In the genomic region with DNA sequence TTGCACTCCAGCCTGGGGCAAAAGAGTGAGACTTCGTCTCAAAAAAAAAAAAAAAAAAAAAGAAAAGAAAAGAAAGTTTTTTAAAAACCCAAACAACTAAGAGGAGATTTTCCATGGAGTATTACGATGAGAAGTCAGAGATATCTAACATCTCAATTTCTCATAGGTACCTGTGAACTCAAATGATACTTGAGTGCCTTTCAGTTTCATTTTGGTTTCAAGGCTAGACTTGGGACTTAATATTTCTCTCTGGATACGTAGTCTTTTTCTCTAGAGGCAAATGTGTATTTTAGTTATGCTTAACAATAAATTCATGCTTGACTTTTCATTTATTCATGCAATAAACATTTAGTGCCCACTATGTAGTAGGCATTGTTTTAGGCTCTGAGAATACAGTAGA, we compare ENCODE assay signal across 23 cellular contexts. TPM values are rescaled to one million over a fixed set of nuclear protein-coding genes. Genes with fewer than 3 reads are reported as not detected.
DNase-seq lines count a peak whose midpoint lies in the region; ATAC-seq, FAIRE-seq and TF ChIP-seq lines count a peak whose summit lies in the region.
"Had no signal": no experiment of that assay in that cellular context is flagged by ENCODE, and none has a peak within 500 bp of the region (broad histone marks: within the 10 kb centered on the region; RNA-seq: fewer than 3 reads in every experiment).

No MANE protein-coding gene starts in this region.

- peaks cover 0 to 73% (median 48%) of the 10 kb centered on the region in 4 donors for H3K4me1 ChIP-seq in sigmoid colon

- no peaks in the 10 kb centered on the region for H3K9me3 Mint-ChIP-seq in activated CD8-positive, alpha-beta memory T cell treated with anti-CD3 and anti-CD28 coated beads, Interleukin-2, amount 10 ng/mL, durations not matched to agents 7 days and 5 days (ENCODE audit: low read depth)
- no peaks in the 10 kb centered on the region for H3K9me3 Mint-ChIP-seq in T-helper 2 cell treated with Interferon-gamma antibody and Interleukin-4, amounts not matched to agents 5 μg/mL and 100 μg/mL, for 36 hours
- H3K9me3 Mint-ChIP-seq: CD8-positive, alpha-beta T cell had no signal

- peaks cover 10% of the 10 kb centered on the region for H3K4me1 Mint-ChIP-seq in activated CD8-positive, alpha-beta memory T cell treated with anti-CD3 and anti-CD28 coated beads, Interleukin-2, amount 10 ng/mL, durations not matched to agents 7 days and 5 days
- H3K4me1 Mint-ChIP-seq in T-helper 2 cell treated with Interferon-gamma antibody and Interleukin-4, amounts not matched to agents 5 μg/mL and 100 μg/mL, for 36 hours (ENCODE audit: low read depth), result peaks cover 11% of the 10 kb centered on the region

- no peaks in the 10 kb centered on the region for H3K27me3 Mint-ChIP-seq in activated CD8-positive, alpha-beta memory T cell treated with anti-CD3 and anti-CD28 coated beads, Interleukin-2, amount 10 ng/mL, durations not matched to agents 7 days and 5 days
- no peaks in the 10 kb centered on the region for H3K27me3 Mint-ChIP-seq in T-helper 2 cell treated with Interferon-gamma antibody and Interleukin-4, amounts not matched to agents 5 μg/mL and 100 μg/mL, for 36 hours (ENCODE audit: low read depth)

- ATAC-seq in activated CD8-positive, alpha-beta memory T cell treated with anti-CD3 and anti-CD28 coated beads, Interleukin-2, amount 10 ng/mL, durations not matched to agents 7 days and 5 days, result no peak
- ATAC-seq in HG02885 (IDR thresholded peaks at IDR 0.05; ENCODE audit: poor library complexity, unreplicated experiment), result no peak
- ATAC-seq: A549; CD8-positive, alpha-beta T cell had no signal

- no peak for DNase-seq in activated CD8-positive, alpha-beta memory T cell treated with anti-CD3 and anti-CD28 coated beads, Interleukin-2, amount 10 ng/mL, durations not matched to agents 7 days and 5 days
- no peak for DNase-seq in activated CD8-positive, alpha-beta memory T cell treated with anti-CD3 and anti-CD28 coated beads, Interleukin-2, amount 50 U/mL, for 48 hours
- no peak for DNase-seq in GM18507 (ENCODE audit: extremely low spot score, insufficient read length, low read depth)
- no peak for DNase-seq in T-helper 2 cell treated with Interferon-gamma antibody and Interleukin-4, amounts not matched to agents 5 μg/mL and 100 μg/mL, for 36 hours (ENCODE audit: low spot score)
- no peak for DNase-seq in sigmoid colon
- DNase-seq in stimulated activated CD4-positive, alpha-beta T cell treated with anti-CD3 and anti-CD28 coated beads, Interleukin-1b, Interleukin-23, amount 100 ng/mL, for 48 hours, result no peak
- no peak for DNase-seq in RKO (ENCODE audit: low spot score)
- DNase-seq: CD8-positive, alpha-beta T cell; H9; IMR-90; Kasumi-1; MG63; NCI-H1092 treated with DMSO at 0.1 percent for 48 hours; NCI-H146; NCI-H2029 treated with DMSO at 0.1 percent for 48 hours; NCI-H2171 treated with DMSO at 0.1 percent for 48 hours; NCI-H446; NCI-H526 treated with DMSO at 0.1 percent for 48 hours; SHP77 had no signal

- 76 to 85% methylated on average over 3 of the region's 3 CpGs for WGBS in sigmoid colon, 2 donors

- H3K4me3 ChIP-seq in sigmoid colon, result no peak overlapping the region
- H3K4me3 ChIP-seq: A549, MG63, SK-N-MC had no signal

- H3K4me3 Mint-ChIP-seq in activated CD8-positive, alpha-beta memory T cell treated with anti-CD3 and anti-CD28 coated beads, Interleukin-2, amount 10 ng/mL, durations not matched to agents 7 days and 5 days, result peak overlapping the region; percentile 50
- H3K4me3 Mint-ChIP-seq in T-helper 2 cell treated with Interferon-gamma antibody and Interleukin-4, amounts not matched to agents 5 μg/mL and 100 μg/mL, for 36 hours, result peak overlapping the region; percentile 45
- H3K4me3 Mint-ChIP-seq: CD8-positive, alpha-beta T cell; H9 had no signal

- intact Hi-C loops in sigmoid colon (cut with DNase I), result no loop called here

- no peaks in the 10 kb centered on the region for H3K36me3 ChIP-seq in sigmoid colon
- H3K36me3 ChIP-seq: MG63 had no signal

- TF ChIP-seq EP300 in sigmoid colon (IDR thresholded peaks at IDR 0.05), result no peak

- H3K9me3 ChIP-seq in sigmoid colon, result no peaks in the 10 kb centered on the region
- H3K9me3 ChIP-seq: A549, MG63 had no signal

- H3K27me3 ChIP-seq in sigmoid colon, result no peaks in the 10 kb centered on the region
- H3K27me3 ChIP-seq: MG63 had no signal

- no peak for TF ChIP-seq POLR2A in sigmoid colon (IDR thresholded peaks at IDR 0.05)

- H3K36me3 Mint-ChIP-seq in activated CD8-positive, alpha-beta memory T cell treated with anti-CD3 and anti-CD28 coated beads, Interleukin-2, amount 10 ng/mL, durations not matched to agents 7 days and 5 days, result peaks cover 2% of the 10 kb centered on the region
- H3K36me3 Mint-ChIP-seq in T-helper 2 cell treated with Interferon-gamma antibody and Interleukin-4, amounts not matched to agents 5 μg/mL and 100 μg/mL, for 36 hours (ENCODE audit: low read depth), result no peaks in the 10 kb centered on the region

- peak overlapping the region in 3 of 4 donors; percentile 51 to 71 (median 58) for H3K27ac ChIP-seq in sigmoid colon
- H3K27ac ChIP-seq: A549, HL-60, SK-N-MC had no signal

- peak; percentile 56 for FAIRE-seq in GM18507 (lab: Jason Lieb, UNC)
- FAIRE-seq: A549 had no signal

- no peak for TF ChIP-seq CTCF in sigmoid colon (IDR thresholded peaks at IDR 0.05)

- peak overlapping the region; percentile 70 for H3K27ac Mint-ChIP-seq in activated CD8-positive, alpha-beta memory T cell treated with anti-CD3 and anti-CD28 coated beads, Interleukin-2, amount 10 ng/mL, durations not matched to agents 7 days and 5 days
- no peak overlapping the region for H3K27ac Mint-ChIP-seq in T-helper 2 cell treated with Interferon-gamma antibody and Interleukin-4, amounts not matched to agents 5 μg/mL and 100 μg/mL, for 36 hours
- H3K27ac Mint-ChIP-seq: CD8-positive, alpha-beta T cell; H9 had no signal

- CTCF ChIA-PET in activated CD8-positive, alpha-beta memory T cell treated with anti-CD3 and anti-CD28 coated beads, Interleukin-2, amount 10 ng/mL, durations not matched to agents 7 days and 5 days (lab: Charles Lee), result no interaction called here

RNA-seq across cellular contexts. Expression of a gene that starts 15.0 kb away (rescaled TPM):
- 1 to 10 TPM; 7.5 to 9.8 TPM for total RNA-seq in activated CD8-positive, alpha-beta memory T cell treated with anti-CD3 and anti-CD28 coated beads, Interleukin-2, amount 10 ng/mL, durations not matched to agents 7 days and 5 days
- 10 to 100 TPM; 55.0 to 78.1 (median 70.0) TPM for total RNA-seq in sigmoid colon
- polyA plus RNA-seq in sigmoid colon, result 1 to 10 TPM; 4.2 to 9.1 (median 7.4) TPM

RNA-seq across cellular contexts. Expression of a gene that starts 43.1 kb away (rescaled TPM):
- 10 to 100 TPM; 16.1 to 26.3 TPM for total RNA-seq in activated CD8-positive, alpha-beta memory T cell treated with anti-CD3 and anti-CD28 coated beads, Interleukin-2, amount 10 ng/mL, durations not matched to agents 7 days and 5 days
- 1 to 10 TPM; 6.9 to 8.2 (median 7.9) TPM for total RNA-seq in sigmoid colon
- 10 to 100 TPM in 2 of 3 donors, 1 to 10 TPM in 1; 8.4 to 16.4 (median 12.3) TPM for polyA plus RNA-seq in sigmoid colon

Comparison
In these comparisons a context has a peak if more than half of its experiments do, and no peak if none do; other contexts are left out.
1. RNA of a gene that starts 15.0 kb away (total RNA-seq): 55.0 to 78.1 TPM in sigmoid colon; 7.5 to 9.8 TPM in activated CD8-positive, alpha-beta memory T cell treated with anti-CD3 and anti-CD28 coated beads, Interleukin-2, amount 10 ng/mL, durations not matched to agents 7 days and 5 days; every median in the first group is over 4 times any median in the second.